In the genomic region with DNA sequence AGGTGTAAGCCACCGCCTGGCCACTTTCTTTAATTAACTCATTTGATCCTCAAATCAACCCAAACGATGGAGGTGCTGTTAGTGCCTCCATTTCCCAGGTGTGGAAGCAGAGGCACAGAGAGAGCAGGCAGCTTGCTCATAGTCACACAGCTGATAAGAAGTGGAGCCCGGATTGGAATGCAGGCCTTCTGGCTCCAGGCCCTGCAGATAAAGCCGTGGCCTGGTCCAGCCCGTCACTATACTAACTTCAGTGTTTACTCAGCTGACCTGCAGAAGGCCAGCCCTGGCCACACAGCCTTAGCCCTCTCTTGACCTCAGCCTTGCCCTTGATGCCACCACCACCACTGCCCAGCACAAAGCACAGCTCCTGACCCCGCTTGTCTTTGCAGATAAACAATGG, we compare ENCODE assay signal across 33 cellular contexts.
DNase-seq lines count a peak whose midpoint lies in the region; ATAC-seq, FAIRE-seq and TF ChIP-seq lines count a peak whose summit lies in the region.
"Had no signal": no experiment of that assay in that cellular context is flagged by ENCODE, and none has a peak within 500 bp of the region (broad histone marks: within the 10 kb centered on the region; RNA-seq: fewer than 3 reads in every experiment).

No MANE protein-coding gene starts in this region.

- WGBS in trophoblast cell (ENCODE audit: extremely low coverage, insufficient coverage, insufficient read length) = no CpG with 5 or more reads among the region's 6 CpGs

- H4K12ac ChIP-seq in trophoblast cell (ENCODE audit: low read depth, low read length) = no peak overlapping the region

- H3K4me2 ChIP-seq in trophoblast cell (ENCODE audit: low read length) = no peak overlapping the region
- H3K4me2 ChIP-seq: KMS-11, smooth muscle cell had no signal

- H3K23ac ChIP-seq in trophoblast cell (ENCODE audit: low read length) = no peak overlapping the region

- no peak overlapping the region for H3K14ac ChIP-seq in trophoblast cell (ENCODE audit: low read length)

- no peaks in the 10 kb centered on the region for H3K27me3 ChIP-seq in trophoblast cell (ENCODE audit: insufficient read depth, low read length)
- H3K27me3 ChIP-seq: SJSA1, thyroid gland had no signal

- H2BK5ac ChIP-seq in trophoblast cell (ENCODE audit: low read depth, low read length, poor library complexity) = no peak overlapping the region

- ATAC-seq in Right ventricle myocardium superior (ENCODE audit: poor library complexity) (peak; percentile 25), GM21825 (IDR thresholded peaks at IDR 0.05; ENCODE audit: unreplicated experiment) (no peak)
- ATAC-seq: activated T-cell treated with anti-CD3 and anti-CD28 coated beads, Interleukin-2, amount 50 U/mL, for 4 hours; naive thymus-derived CD8-positive, alpha-beta T cell; stimulated activated naive CD8-positive, alpha-beta T cell treated with anti-CD3 and anti-CD28 coated beads, Interleukin-15, amount 100 ng/mL, for 72 hours had no signal

- no peak for FAIRE-seq in kidney (lab: Jason Lieb, UNC)
- FAIRE-seq: astrocyte, G401.6, islet of Langerhans had no signal

- no peaks in the 10 kb centered on the region for H3K79me2 ChIP-seq in trophoblast cell (ENCODE audit: control insufficient read depth, insufficient read depth, low read length, poor library complexity)

- H3K9me3 ChIP-seq in kidney (ENCODE audit: control insufficient read depth in 1 of 2, low read length in 2 of 2) (no peaks in the 10 kb centered on the region), trophoblast cell (ENCODE audit: insufficient read depth, low read depth, low read length) (no peaks in the 10 kb centered on the region)
- H3K9me3 ChIP-seq: Caco-2, SJSA1, thyroid gland had no signal

- no peak overlapping the region for H3K27ac ChIP-seq in kidney (ENCODE audit: low read depth in 2 of 2, low read length in 2 of 2)
- no peak overlapping the region for H3K27ac ChIP-seq in trophoblast cell (ENCODE audit: low read depth, low read length)
- H3K27ac ChIP-seq: 22Rv1, KMS-11, SJSA1, thyroid gland had no signal

- no peak overlapping the region for H4K91ac ChIP-seq in trophoblast cell (ENCODE audit: low read depth, low read length)

- no peak overlapping the region for H2AFZ ChIP-seq in trophoblast cell (ENCODE audit: insufficient read depth, low read length, poor library complexity)

- H2BK120ac ChIP-seq in trophoblast cell (ENCODE audit: insufficient read depth, low read length, poor library complexity) = no peak overlapping the region

- H2BK12ac ChIP-seq in trophoblast cell (ENCODE audit: low read length) = no peak overlapping the region

- DNase-seq in Right ventricle myocardium superior = peak; percentile 22
- no peak for DNase-seq in cardiac septum (ENCODE audit: low spot score)
- peak; percentile 26 for DNase-seq in kidney
- peak; percentile 92 to 95 for DNase-seq in trophoblast cell
- no peak for DNase-seq in NK-92 treated with Interleukin-12 subunit alpha and Interleukin-12 subunit beta, amount 100 ng/mL, for 24 hours (lab: John Stamatoyannopoulos, UW)
- no peak for DNase-seq in AG08396 (ENCODE audit: low spot score)
- no peak for DNase-seq in stimulated activated CD4-positive, alpha-beta T cell treated with anti-CD3 and anti-CD28 coated beads, Interleukin-2, amount 100 ng/mL, for 48 hours
- DNase-seq: activated gamma-delta T cell treated with Interleukin-2 at 50 U/mL for 16 hours; activated naive CD8-positive, alpha-beta T cell treated with anti-CD3 and anti-CD28 coated beads, Interleukin-2, amount 10 ng/mL, durations not matched to agents 7 days and 5 days; activated T-cell treated with anti-CD3 and anti-CD28 coated beads, Interleukin-2, amount 50 U/mL, for 4 hours; DMS53; head of caudate nucleus; MM.1S; naive thymus-derived CD8-positive, alpha-beta T cell; NCI-H1105 treated with DMSO at 0.1 percent for 48 hours; NCI-H187 treated with DMSO at 0.1 percent for 48 hours; NCI-H2171 treated with DMSO at 0.1 percent for 48 hours; NCI-H510A; retina; stimulated activated CD4-positive, alpha-beta T cell treated with anti-CD3 and anti-CD28 coated beads, Interleukin-1b, Interleukin-23, amount 100 ng/mL, for 48 hours; stimulated activated naive CD8-positive, alpha-beta T cell treated with anti-CD3 and anti-CD28 coated beads, Interleukin-15, amount 100 ng/mL, for 72 hours; T1000; thyroid gland had no signal

- no peak overlapping the region for H4K8ac ChIP-seq in trophoblast cell (ENCODE audit: low read depth, low read length)

- H3K9ac ChIP-seq in kidney (ENCODE audit: low read length in 2 of 2) (no peak overlapping the region), trophoblast cell (ENCODE audit: low read length) (no peak overlapping the region)
- H3K9ac ChIP-seq: KMS-11 had no signal

- H2AK5ac ChIP-seq in trophoblast cell (ENCODE audit: low read length) = no peak overlapping the region

- intact Hi-C loops in Right ventricle myocardium superior (cut with DNase I) (no loop called here), cardiac septum (cut with DNase I) (no loop called here), kidney (cut with DNase I) (no loop called here)

- TF ChIP-seq CTCF in kidney (IDR thresholded peaks at IDR 0.05; ENCODE audit: borderline replicate concordance, extremely low read depth, insufficient read depth) = no peak

- H3K36me3 ChIP-seq in kidney (ENCODE audit: control insufficient read depth in 1 of 2, insufficient read depth in 2 of 2, low read length in 2 of 2) = no peaks in the 10 kb centered on the region
- H3K36me3 ChIP-seq in trophoblast cell (ENCODE audit: control insufficient read depth in 1 of 2, insufficient read depth in 2 of 2, low read length in 2 of 2) = no peaks in the 10 kb centered on the region
- H3K36me3 ChIP-seq: SJSA1, thyroid gland had no signal

- H3K18ac ChIP-seq in trophoblast cell (ENCODE audit: low read length) = no peak overlapping the region

- H3K4me1 ChIP-seq in kidney (ENCODE audit: control insufficient read depth in 1 of 2, insufficient read depth in 1 of 2, low read depth in 1 of 2, low read length in 2 of 2) (no peaks in the 10 kb centered on the region), trophoblast cell (ENCODE audit: control insufficient read depth in 1 of 2, insufficient read depth in 2 of 2, low read length in 2 of 2) (peaks cover 3 to 6% of the 10 kb centered on the region in 2 experiments)
- H3K4me1 ChIP-seq: SJSA1, thyroid gland had no signal

- H3K79me1 ChIP-seq in trophoblast cell (ENCODE audit: low read length) = peaks cover 2% of the 10 kb centered on the region

- H3K4ac ChIP-seq in trophoblast cell (ENCODE audit: low read depth, low read length) = no peak overlapping the region

- H3K4me3 ChIP-seq in kidney (ENCODE audit: low read length in 2 of 2) = no peak overlapping the region
- H3K4me3 ChIP-seq in trophoblast cell (ENCODE audit: low read depth, low read length) = no peak overlapping the region
- H3K4me3 ChIP-seq: lung, SJSA1, smooth muscle cell, thyroid gland had no signal

Comparison
In these comparisons a context has a peak if more than half of its experiments do, and no peak if none do; other contexts are left out.
1. DNase-seq: peak in Right ventricle myocardium superior (single experiment), kidney (single experiment) and trophoblast cell (2 of 2); none in cardiac septum (single experiment), NK-92 treated with Interleukin-12 subunit alpha and Interleukin-12 subunit beta, amount 100 ng/mL, for 24 hours (single experiment), AG08396 (single experiment) and stimulated activated CD4-positive, alpha-beta T cell treated with anti-CD3 and anti-CD28 coated beads, Interleukin-2, amount 100 ng/mL, for 48 hours (0 of 2).